In the genomic region with DNA sequence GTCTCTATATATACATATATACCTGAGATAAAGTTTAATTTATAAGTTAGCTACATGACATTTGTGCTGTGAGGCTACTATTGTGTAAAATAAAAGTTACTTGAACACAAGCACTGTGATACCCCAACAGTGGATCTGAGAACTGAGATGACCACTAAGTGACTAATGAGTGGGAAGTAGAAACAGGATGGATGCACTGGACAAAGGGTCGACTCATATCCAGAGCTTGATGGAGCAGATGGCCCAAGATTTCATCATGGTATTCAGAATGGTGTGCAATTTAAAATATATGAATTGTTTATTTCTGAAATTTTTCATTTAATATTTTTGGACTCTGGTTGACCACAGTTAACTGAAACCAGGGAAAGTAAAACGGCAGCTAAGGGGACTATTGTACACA, we compare ENCODE assay signal across 13 cellular contexts.
A peak's percentile ranks its signal among the peaks of the same experiment; 100 is the strongest.
DNase-seq lines count a peak whose midpoint lies in the region; ATAC-seq lines count a peak whose summit lies in the region.
"Had no signal": no experiment of that assay in that cellular context is flagged by ENCODE, and none has a peak within 500 bp of the region (broad histone marks: within the 10 kb centered on the region; RNA-seq: fewer than 3 reads in every experiment).

No MANE protein-coding gene starts in this region.

- DNase-seq in NCI-H226 (peak; percentile 67), kidney tubule cell (ENCODE audit: low spot score) (peak; percentile 42), T-helper 2 cell (no peak), middle frontal gyrus (ENCODE audit: extremely low spot score, low spot score) (no peak), DMS114 treated with DMSO at 0.1 percent for 48 hours (lab: John Stamatoyannopoulos, UW; ENCODE audit: unreplicated experiment) (no peak)
- DNase-seq: HFFc6, hippocampal formation, T-cell, upper lobe of left lung had no signal

- ATAC-seq in GM19463 (IDR thresholded peaks at IDR 0.05; ENCODE audit: unreplicated experiment) (peak; percentile 86), HG02973 (IDR thresholded peaks at IDR 0.05; ENCODE audit: unreplicated experiment) (peak; percentile 79), GM21381 (IDR thresholded peaks at IDR 0.05; ENCODE audit: unreplicated experiment) (no peak)
- ATAC-seq: activated naive CD4-positive, alpha-beta T cell treated with anti-CD3 and anti-CD28 coated beads, Interleukin-2, amount 50 U/mL, for 72 hours; T-cell had no signal

Comparison
In these comparisons a context has a peak if more than half of its experiments do, and no peak if none do; other contexts are left out.
1. DNase-seq: peak in NCI-H226 (single experiment) and kidney tubule cell (single experiment); none in T-helper 2 cell (0 of 5), middle frontal gyrus (single experiment) and DMS114 treated with DMSO at 0.1 percent for 48 hours (single experiment).